18 cellular contexts compared by ENCODE assay signal in genomic region chr7:122299935-122300606, GRCh38. TPM values are rescaled to one million over a fixed set of nuclear protein-coding genes. Genes with fewer than 3 reads are reported as not detected.
DNase-seq lines count a peak whose midpoint lies in the region; ATAC-seq and TF ChIP-seq lines count a peak whose summit lies in the region.
"Had no signal": no experiment of that assay in that cellular context is flagged by ENCODE, and none has a peak within 500 bp of the region (broad histone marks: within the 10 kb centered on the region; RNA-seq: fewer than 3 reads in every experiment).

No MANE protein-coding gene starts in this region.

- H3K4me3 ChIP-seq in HUES64 (ENCODE audit: low read length) (peak overlapping the region; percentile 68), coronary artery (peak overlapping the region; percentile 30), lower lobe of right lung (no peak overlapping the region), sigmoid colon (peak overlapping the region in 2 of 4 donors; percentile 6 to 17)
- H3K4me3 ChIP-seq: prostate gland had no signal

- H3K36me3 ChIP-seq in HUES64 (ENCODE audit: insufficient read depth, low read length) (peaks cover 4% of the 10 kb centered on the region; the same call in 1 of the 2 replicates), lower lobe of right lung (no peaks in the 10 kb centered on the region), sigmoid colon (no peaks in the 10 kb centered on the region)
- H3K36me3 ChIP-seq: prostate gland had no signal

- H3K9me3 ChIP-seq in HUES64 (ENCODE audit: insufficient read depth, low read depth, low read length) (no peaks in the 10 kb centered on the region), lower lobe of right lung (no peaks in the 10 kb centered on the region), sigmoid colon (no peaks in the 10 kb centered on the region)
- H3K9me3 ChIP-seq: prostate gland had no signal

- peak overlapping the region; percentile 45; the same call in 1 of the 2 replicates for H3K9ac ChIP-seq in HUES64 (ENCODE audit: low read depth, low read length)

- no peak for TF ChIP-seq POLR2A in sigmoid colon (IDR thresholded peaks at IDR 0.05)

- intact Hi-C loops in lower lobe of right lung (cut with DNase I): no loop called here
- intact Hi-C loops in sigmoid colon (cut with DNase I): no loop called here

- TF ChIP-seq CTCF in coronary artery (IDR thresholded peaks at IDR 0.05): no peak
- no peak for TF ChIP-seq CTCF in lower lobe of right lung (IDR thresholded peaks at IDR 0.05)
- TF ChIP-seq CTCF in sigmoid colon (IDR thresholded peaks at IDR 0.05): no peak

- H3K27ac ChIP-seq in HUES64 (ENCODE audit: low read depth, low read length) (no peak overlapping the region), coronary artery (no peak overlapping the region), lower lobe of right lung (no peak overlapping the region), sigmoid colon (no peak overlapping the region)
- H3K27ac ChIP-seq: prostate gland had no signal

- H3K27me3 ChIP-seq in HUES64 (ENCODE audit: insufficient read depth, low read length) (peaks cover 83% of the 10 kb centered on the region), lower lobe of right lung (ENCODE audit: low read depth) (peaks cover 85% of the 10 kb centered on the region), sigmoid colon (peaks cover 43 to 90% (median 86%) of the 10 kb centered on the region in 3 donors)

- under 1% methylated on average over 53 of the region's 53 CpGs for WGBS in HUES64
- WGBS in sigmoid colon, 2 donors: 8 to 9% methylated on average over 53 of the region's 53 CpGs

- ATAC-seq in lower lobe of right lung: peak; percentile 4 to 22

- peaks cover 13% of the 10 kb centered on the region; the same call in 1 of the 2 replicates for H3K4me1 ChIP-seq in HUES64 (ENCODE audit: insufficient read depth, low read length)
- peaks cover 20% of the 10 kb centered on the region for H3K4me1 ChIP-seq in lower lobe of right lung
- H3K4me1 ChIP-seq in sigmoid colon: peaks cover 0 to 37% (median 32%) of the 10 kb centered on the region in 4 donors

- DNase-seq in coronary artery (ENCODE audit: low spot score) (no peak), lower lobe of right lung (no peak), sigmoid colon (peak; percentile 62), NOMO-1 treated with DMSO at 0.1 percent for 48 hours (lab: John Stamatoyannopoulos, UW; ENCODE audit: unreplicated experiment) (no peak), NCI-H2081 (lab: John Stamatoyannopoulos, UW) (no peak), NCI-H345 treated with DMSO at 0.1 percent for 48 hours (lab: John Stamatoyannopoulos, UW; ENCODE audit: unreplicated experiment) (no peak)
- DNase-seq: activated naive CD4-positive, alpha-beta T cell; Karpas-422; mammary epithelial cell; NCI-H1694; NCI-H69; SIG-M5; stimulated activated naive CD4-positive, alpha-beta T cell treated with Interleukin-2 at 50 U/mL for 16 hours had no signal

- TF ChIP-seq EP300 in sigmoid colon (IDR thresholded peaks at IDR 0.05): no peak

RNA-seq across cellular contexts. Expression of gene FEZF1, which starts 4.5 kb away (rescaled TPM):
- 3.4 TPM for polyA plus RNA-seq in HUES64 (2013, experiment 1 of 2)
- polyA plus RNA-seq in HUES64 (2013, experiment 2 of 2): 3.5 TPM
- total RNA-seq in lower lobe of right lung (not detected), sigmoid colon (not detected)
- not detected for polyA plus RNA-seq in sigmoid colon
- total RNA-seq: activated CD8-positive, alpha-beta memory T cell treated with anti-CD3 and anti-CD28 coated beads for 36 hours; G401; mammary epithelial cell had no signal
- polyA plus RNA-seq: CD14-positive monocyte, mammary epithelial cell had no signal
